In genomic region chr5:139745800-139746690, GRCh38 we compare ENCODE assay signal across 9 cellular contexts. TPM values are rescaled to one million over a fixed set of nuclear protein-coding genes. Genes with fewer than 3 reads are reported as not detected.
DNase-seq lines count a peak whose midpoint lies in the region; ATAC-seq lines count a peak whose summit lies in the region.
"Had no signal": no experiment of that assay in that cellular context is flagged by ENCODE, and none has a peak within 500 bp of the region (broad histone marks: within the 10 kb centered on the region; RNA-seq: fewer than 3 reads in every experiment).

No MANE protein-coding gene starts in this region.

- in situ Hi-C loops in HAP-1 (cut with MboI; ENCODE audit: low sequenced_read_pairs): no loop called here

- peak overlapping the region; percentile 73 for H2AFZ ChIP-seq in trophoblast cell (ENCODE audit: insufficient read depth, low read length, poor library complexity)

- no peak overlapping the region for H3K9ac ChIP-seq in trophoblast cell (ENCODE audit: low read length)

- H3K79me2 ChIP-seq in trophoblast cell (ENCODE audit: control insufficient read depth, insufficient read depth, low read length, poor library complexity): no peaks in the 10 kb centered on the region

- peaks cover 4% of the 10 kb centered on the region for H3K79me1 ChIP-seq in trophoblast cell (ENCODE audit: low read length)

- no peak overlapping the region for H3K4ac ChIP-seq in trophoblast cell (ENCODE audit: low read depth, low read length)

- DNase-seq in SK-N-DZ (ENCODE audit: low spot score): peak; percentile 88
- peak in 40 of 56 donors; percentile 28 to 87 (median 59) for DNase-seq in amygdala (lab: John Stamatoyannopoulos, UW)
- peak; percentile 69 for DNase-seq in left ventricle myocardium superior
- peak in 1 of 2 donors; percentile 48 for DNase-seq in trophoblast cell
- DNase-seq in HAP-1 (ENCODE audit: low spot score in 2 of 2): no peak

- H3K4me1 ChIP-seq in trophoblast cell (ENCODE audit: control insufficient read depth in 1 of 2, insufficient read depth in 2 of 2, low read length in 2 of 2) (peaks cover 23 to 33% of the 10 kb centered on the region in 2 experiments), HAP-1 (peaks cover 12% of the 10 kb centered on the region)

- no peak overlapping the region for H2BK12ac ChIP-seq in trophoblast cell (ENCODE audit: low read length)

- no CpG with 5 or more reads among the region's 44 CpGs for WGBS in trophoblast cell (ENCODE audit: extremely low coverage, insufficient coverage, insufficient read length)

- no peak overlapping the region for H3K4me3 ChIP-seq in trophoblast cell (ENCODE audit: low read depth, low read length)
- H3K4me3 ChIP-seq in HAP-1: no peak overlapping the region

- ATAC-seq in GM18511 (IDR thresholded peaks at IDR 0.05; ENCODE audit: unreplicated experiment): peak; percentile 38
- ATAC-seq in HG03432 (IDR thresholded peaks at IDR 0.05; ENCODE audit: unreplicated experiment): peak; percentile 37
- peak; percentile 83 for ATAC-seq in left ventricle myocardium superior
- no peak for ATAC-seq in GM19023 (IDR thresholded peaks at IDR 0.05; ENCODE audit: unreplicated experiment)

- no peak overlapping the region for H2BK120ac ChIP-seq in trophoblast cell (ENCODE audit: insufficient read depth, low read length, poor library complexity)

- H4K8ac ChIP-seq in trophoblast cell (ENCODE audit: low read depth, low read length): no peak overlapping the region

- peaks cover 20% of the 10 kb centered on the region for H3K27me3 ChIP-seq in trophoblast cell (ENCODE audit: insufficient read depth, low read length)
- no peaks in the 10 kb centered on the region for H3K27me3 ChIP-seq in HAP-1 (ENCODE audit: low read depth)

- peak overlapping the region; percentile 41 for H4K91ac ChIP-seq in trophoblast cell (ENCODE audit: low read depth, low read length)

- H3K4me2 ChIP-seq in trophoblast cell (ENCODE audit: low read length): peak overlapping the region; percentile 65

- H3K36me3 ChIP-seq in trophoblast cell (ENCODE audit: control insufficient read depth in 1 of 2, insufficient read depth in 2 of 2, low read length in 2 of 2) (no peaks in the 10 kb centered on the region), HAP-1 (replicated peaks) (no peaks in the 10 kb centered on the region)

- no peak overlapping the region for H2BK5ac ChIP-seq in trophoblast cell (ENCODE audit: low read depth, low read length, poor library complexity)

- no peak overlapping the region for H3K14ac ChIP-seq in trophoblast cell (ENCODE audit: low read length)

- H3K18ac ChIP-seq in trophoblast cell (ENCODE audit: low read length): peak overlapping the region; percentile 32

- H3K23ac ChIP-seq in trophoblast cell (ENCODE audit: low read length): no peak overlapping the region

- intact Hi-C loops in left ventricle myocardium superior (cut with micrococcal nuclease): no loop called here

- H3K27ac ChIP-seq in trophoblast cell (ENCODE audit: low read depth, low read length): no peak overlapping the region

- no peak overlapping the region for H4K12ac ChIP-seq in trophoblast cell (ENCODE audit: low read depth, low read length)

- no peaks in the 10 kb centered on the region for H3K9me3 ChIP-seq in trophoblast cell (ENCODE audit: insufficient read depth, low read depth, low read length)
- no peaks in the 10 kb centered on the region for H3K9me3 ChIP-seq in HAP-1

- no peak overlapping the region for H2AK5ac ChIP-seq in trophoblast cell (ENCODE audit: low read length)

RNA-seq across cellular contexts. Expression of gene PSD2, which starts 49.6 kb away (rescaled TPM):
- 0.07 TPM in 1 of 2 replicates, not detected in the other for polyA plus RNA-seq in SK-N-DZ (2014; cell fraction: cytosol; rRNA removed)
- 0.06 and 1.4 TPM in 2 replicates for polyA plus RNA-seq in SK-N-DZ (2014; cell fraction: nucleus; rRNA removed)
- not detected for total RNA-seq in left ventricle myocardium superior
- polyA plus RNA-seq in trophoblast cell (2013): 0.37 and 0.38 TPM in 2 replicates
- total RNA-seq: glomerular endothelial cell had no signal

Comparison
In these comparisons a context has a peak if more than half of its experiments do, and no peak if none do; other contexts are left out.
1. DNase-seq: peak in SK-N-DZ (single experiment), amygdala (40 of 56) and left ventricle myocardium superior (single experiment); none in HAP-1 (0 of 2).